ENCODE assay signal across 8 cellular contexts in the genomic region with DNA sequence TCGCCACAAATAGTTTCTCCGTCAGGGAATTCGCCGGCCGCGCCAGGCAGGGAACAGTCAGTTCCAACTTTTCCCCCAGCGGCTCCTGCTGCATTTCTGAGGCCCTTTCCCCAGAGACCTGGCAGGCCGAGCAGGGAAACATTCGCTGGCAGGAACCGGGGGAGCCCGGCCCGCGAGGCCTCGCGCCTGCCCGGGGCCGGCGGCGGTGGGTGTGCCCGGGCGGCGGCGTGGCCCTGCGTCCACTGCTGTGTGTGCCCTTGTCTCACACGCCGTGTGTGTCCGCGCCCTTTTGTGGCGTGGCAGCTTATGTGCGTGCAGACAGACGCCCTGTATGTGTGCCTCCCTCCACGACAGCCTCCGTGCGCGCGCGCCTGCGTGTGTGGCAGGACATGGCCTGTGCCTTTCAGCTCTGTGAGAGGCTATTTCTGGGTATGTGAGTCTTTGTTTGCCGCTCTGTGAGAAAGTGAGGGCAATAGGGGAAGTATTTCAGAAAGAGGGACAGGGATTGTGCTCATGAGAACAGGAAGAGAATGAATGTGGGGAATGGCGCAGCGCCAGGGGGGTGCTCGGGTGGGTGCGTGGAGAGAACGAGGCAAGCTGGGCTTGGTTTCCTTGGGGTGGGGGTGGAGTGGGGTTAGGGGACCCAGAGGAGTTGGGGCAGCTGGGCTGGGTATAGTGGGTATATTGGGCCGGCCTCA. TPM values are rescaled to one million over a fixed set of nuclear protein-coding genes. Genes with fewer than 3 reads are reported as not detected.
A peak's percentile ranks its signal among the peaks of the same experiment; 100 is the strongest.
DNase-seq lines count a peak whose midpoint lies in the region; ATAC-seq and TF ChIP-seq lines count a peak whose summit lies in the region.

No MANE protein-coding gene starts in this region.

- intact Hi-C loops in Panc1 (cut with micrococcal nuclease; ENCODE audit: unreplicated experiment) (no loop called here), sciatic nerve (cut with DNase I) (no loop called here)

- ATAC-seq in Panc1 (peak; percentile 43), sciatic nerve (peak; percentile 37), GM18517 (IDR thresholded peaks at IDR 0.05; ENCODE audit: unreplicated experiment) (no peak)

- in situ Hi-C loops in Panc1 (cut with HindIII; ENCODE audit: low pct_unique_long_range_greater_than_20kb, low sequenced_read_pairs), result no loop called here
- in situ Hi-C loops in brain microvascular endothelial cell (cut with HindIII; ENCODE audit: low pct_ligation_motif_present, low sequenced_read_pairs), result no loop called here

- H3K36me3 ChIP-seq in Panc1 (ENCODE audit: control insufficient read depth, insufficient read depth, low read length) (no peaks in the 10 kb centered on the region), brain microvascular endothelial cell (replicated peaks) (no peaks in the 10 kb centered on the region), iPS-15b (ENCODE audit: control insufficient read depth, insufficient read depth, low read length) (no peaks in the 10 kb centered on the region)

- H3K4me3 ChIP-seq in Panc1 (ENCODE audit: low read depth in 2 of 2, low read length in 2 of 2) (peak overlapping the region; percentile 53 to 75), brain microvascular endothelial cell (ENCODE audit: low read depth, low read length) (peak overlapping the region; percentile 73), iPS-15b (ENCODE audit: low read depth, low read length) (peak overlapping the region; percentile 50)

- peak overlapping the region; percentile 74 for H3K27ac ChIP-seq in Panc1 (ENCODE audit: low read length)
- H3K27ac ChIP-seq in brain microvascular endothelial cell, result peak overlapping the region; percentile 58

- CTCF ChIA-PET in Panc1 (lab: Charles Lee), result no interaction called here

- H3K9ac ChIP-seq in iPS-15b (ENCODE audit: low read depth, low read length), result no peak overlapping the region

- no peak for TF ChIP-seq CTCF in Panc1 (IDR thresholded peaks at IDR 0.05)
- no peak for TF ChIP-seq CTCF in brain microvascular endothelial cell (IDR thresholded peaks at IDR 0.05; ENCODE audit: low read depth, low read length, missing control alignments)

- H3K9me3 ChIP-seq in Panc1 (ENCODE audit: control insufficient read depth, insufficient read depth, low read depth, low read length) (no peaks in the 10 kb centered on the region), iPS-15b (ENCODE audit: control insufficient read depth, insufficient read depth, low read length) (no peaks in the 10 kb centered on the region)

- peak; percentile 20 for DNase-seq in NCI-H2171 (lab: John Stamatoyannopoulos, UW)
- DNase-seq in NCI-H2171 treated with DMSO at 0.1 percent for 48 hours (lab: John Stamatoyannopoulos, UW), result no peak
- no peak for DNase-seq in Panc1 (ENCODE audit: low read depth, low spot score)
- DNase-seq in brain microvascular endothelial cell, result peak; percentile 59
- DNase-seq in sciatic nerve (ENCODE audit: low spot score), result peak; percentile 80
- no peak for DNase-seq in iPS-NIHi7 (ENCODE audit: extremely low spot score)

- no peaks in the 10 kb centered on the region for H3K27me3 ChIP-seq in Panc1 (ENCODE audit: control insufficient read depth, insufficient read depth, low read length)
- H3K27me3 ChIP-seq in brain microvascular endothelial cell (replicated peaks), result no peaks in the 10 kb centered on the region
- peaks cover 82% of the 10 kb centered on the region for H3K27me3 ChIP-seq in iPS-15b (ENCODE audit: control insufficient read depth, insufficient read depth, low read length)

- POLR2A ChIA-PET in Panc1 (lab: Charles Lee), result no interaction called here

- H3K4me1 ChIP-seq in Panc1 (ENCODE audit: control insufficient read depth, insufficient read depth, low read length) (peaks cover 51% of the 10 kb centered on the region), iPS-15b (ENCODE audit: control insufficient read depth, insufficient read depth, low read length) (peaks cover 8% of the 10 kb centered on the region)

- BruUV-seq in Panc1 (replicated peaks; lab: Mats Ljungman, UMichigan), result no TSS peak

RNA-seq across cellular contexts. Expression of gene SMARCD3, which starts 0.7 kb away (rescaled TPM):
- total RNA-seq in Panc1 (2021; ENCODE audit: unreplicated experiment) (27.8 TPM), sciatic nerve (50.7 TPM)
- 35.9 TPM for polyA plus RNA-seq in Panc1 (2012; ENCODE audit: insufficient read length)

RNA-seq across cellular contexts. Expression of gene CHPF2, which starts 16.9 kb away (rescaled TPM):
- total RNA-seq in Panc1 (2021; ENCODE audit: unreplicated experiment), result 44.9 TPM
- polyA plus RNA-seq in Panc1 (2012; ENCODE audit: insufficient read length), result 43.7 TPM
- 23.6 TPM for total RNA-seq in sciatic nerve

RNA-seq across cellular contexts. Expression of gene ABCF2, which starts 22.2 kb away (rescaled TPM):
- total RNA-seq in Panc1 (2021; ENCODE audit: unreplicated experiment) (64.4 TPM), sciatic nerve (20.8 TPM)
- 53.9 TPM for polyA plus RNA-seq in Panc1 (2012; ENCODE audit: insufficient read length)

RNA-seq across cellular contexts. Expression of gene H2BK1, which starts 38.9 kb away (rescaled TPM):
- total RNA-seq in Panc1 (2021; ENCODE audit: unreplicated experiment) (not detected), sciatic nerve (not detected)
- not detected for polyA plus RNA-seq in Panc1 (2012; ENCODE audit: insufficient read length)

Comparison
In these comparisons a context has a peak if more than half of its experiments do, and no peak if none do; other contexts are left out.
1. DNase-seq: peak in NCI-H2171 (single experiment), brain microvascular endothelial cell (single experiment) and sciatic nerve (single experiment); none in NCI-H2171 treated with DMSO at 0.1 percent for 48 hours (single experiment), Panc1 (single experiment) and iPS-NIHi7 (single experiment).
2. Peak in every context shown above with its lines, with median percentiles within 50 percentile points of each other: H3K4me3 ChIP-seq.